Comparison of ENCODE assay signal across 16 cellular contexts in the genomic region with DNA sequence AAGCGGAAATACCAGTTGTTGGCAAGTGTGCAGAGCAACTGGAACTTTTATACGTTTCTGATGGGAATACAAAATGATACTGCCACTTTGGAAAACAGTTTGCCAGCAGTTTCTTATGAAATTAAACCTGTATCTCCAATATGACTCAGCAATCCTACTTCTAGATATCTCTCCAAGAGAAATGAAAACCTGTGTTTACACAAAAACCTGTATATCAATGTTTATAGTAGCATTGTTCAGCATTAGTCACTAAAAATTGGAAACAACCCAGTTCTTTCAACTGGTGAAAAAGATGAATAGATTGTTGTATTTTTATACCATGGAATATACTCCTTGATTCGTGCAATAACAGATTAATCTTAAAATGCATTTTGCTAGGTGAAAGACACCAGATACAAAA. TPM values are rescaled to one million over a fixed set of nuclear protein-coding genes. Genes with fewer than 3 reads are reported as not detected.
DNase-seq lines count a peak whose midpoint lies in the region; ATAC-seq and TF ChIP-seq lines count a peak whose summit lies in the region.
"Had no signal": no experiment of that assay in that cellular context is flagged by ENCODE, and none has a peak within 500 bp of the region (broad histone marks: within the 10 kb centered on the region; RNA-seq: fewer than 3 reads in every experiment).

No MANE protein-coding gene starts in this region.

- 50 to 79% (median 69%) methylated on average over 3 of the region's 3 CpGs for WGBS in heart left ventricle, 4 donors

- no peak overlapping the region for H3K4me3 ChIP-seq in heart left ventricle
- H3K4me3 ChIP-seq: MG63, prostate gland had no signal

- no peaks in the 10 kb centered on the region for H3K27me3 ChIP-seq in heart left ventricle
- H3K27me3 ChIP-seq: MG63 had no signal

- no peaks in the 10 kb centered on the region for H3K4me1 ChIP-seq in heart left ventricle
- H3K4me1 ChIP-seq: prostate gland had no signal

- H3K9me3 ChIP-seq in heart left ventricle, result no peaks in the 10 kb centered on the region
- H3K9me3 ChIP-seq: MG63, prostate gland, SK-N-SH had no signal

- intact Hi-C loops in heart left ventricle (cut with DNase I), result no loop called here

- DNase-seq in HCEC 1CT, result peak; percentile 68
- DNase-seq in RPMI7951 (ENCODE audit: low read depth), result peak; percentile 34
- DNase-seq in erythroblast (lab: John Stamatoyannopoulos, UW), result peak; percentile 32 to 43
- peak; percentile 49 for DNase-seq in renal cortical epithelial cell (ENCODE audit: low read depth)
- DNase-seq in stimulated activated CD4-positive, alpha-beta T cell treated with anti-CD3 and anti-CD28 coated beads, Interleukin-1b, Interleukin-23, amount 100 ng/mL, for 48 hours, result no peak
- DNase-seq in heart left ventricle, result no peak
- no peak for DNase-seq in hepatic stellate cell (ENCODE audit: low spot score)
- DNase-seq: activated CD4-positive, alpha-beta T cell treated with anti-CD3 and anti-CD28 coated beads, Interleukin-2, amount 50 U/mL, for 48 hours; CD4-positive, CD25-positive, alpha-beta regulatory T cell; MG63; naive B cell; NCI-H2107; NK-92 treated with Interleukin-12 subunit alpha and Interleukin-12 subunit beta, amount 100 ng/mL, for 24 hours; SK-N-SH had no signal

- no peaks in the 10 kb centered on the region for H3K36me3 ChIP-seq in heart left ventricle
- H3K36me3 ChIP-seq: MG63, prostate gland had no signal

- no peak for ATAC-seq in heart left ventricle

- H3K27ac ChIP-seq in heart left ventricle, result no peak overlapping the region
- H3K27ac ChIP-seq: prostate gland had no signal

- TF ChIP-seq POLR2A in erythroblast (IDR thresholded peaks at IDR 0.05; ENCODE audit: low read length) (no peak), heart left ventricle (IDR thresholded peaks at IDR 0.05) (no peak)

- TF ChIP-seq CTCF in heart left ventricle (IDR thresholded peaks at IDR 0.05), result no peak

RNA-seq across cellular contexts. Expression of gene ATP7A, which starts 26.8 kb away (rescaled TPM):
- 14.1 and 15.0 TPM in 2 replicates for total RNA-seq in RPMI7951 (2014; rRNA removed; shearing (Covaris generic))
- total RNA-seq in renal cortical epithelial cell (6.6 and 14.1 TPM in 2 replicates), heart left ventricle (1 to 10 TPM; 4.4 to 9.3 (median 5.8) TPM)
- 1 to 10 TPM; 1.4 to 2.9 TPM for polyA plus RNA-seq in heart left ventricle

RNA-seq across cellular contexts. Expression of gene PGAM4, which starts 32.1 kb away (rescaled TPM):
- not detected in 2 replicates for total RNA-seq in RPMI7951 (2014; rRNA removed; shearing (Covaris generic))
- not detected in 2 replicates for total RNA-seq in renal cortical epithelial cell
- total RNA-seq in heart left ventricle, result not detected
- under 1 TPM in 1 of 2 donors, not detected in 1; 0.19 TPM for polyA plus RNA-seq in heart left ventricle
- total RNA-seq: CD4-positive, CD25-positive, alpha-beta regulatory T cell; prostate gland; temporal lobe had no signal
- polyA plus RNA-seq: CD4-positive, CD25-positive, alpha-beta regulatory T cell; SK-N-SH had no signal

RNA-seq across cellular contexts. Expression of gene COX7B, which starts 38.0 kb away (rescaled TPM):
- 915 and 1,058 TPM in 2 replicates for total RNA-seq in RPMI7951 (2014; rRNA removed; shearing (Covaris generic))
- 694 and 695 TPM in 2 replicates for total RNA-seq in renal cortical epithelial cell
- total RNA-seq in heart left ventricle, result 1,000 to 10,000 TPM in 8 of 9 donors, 100 to 1,000 TPM in 1; 815 to 2,958 (median 1,377) TPM
- polyA plus RNA-seq in heart left ventricle, result 1,000 to 10,000 TPM; 2,480 to 8,827 TPM

RNA-seq across cellular contexts. Expression of gene MAGT1, which starts 42.1 kb away (rescaled TPM):
- 130 and 164 TPM in 2 replicates for total RNA-seq in RPMI7951 (2014; rRNA removed; shearing (Covaris generic))
- total RNA-seq in renal cortical epithelial cell (115 and 150 TPM in 2 replicates), heart left ventricle (10 to 100 TPM; 41.6 to 75.7 (median 56.3) TPM)
- 10 to 100 TPM; 17.4 to 77.2 TPM for polyA plus RNA-seq in heart left ventricle

Comparison
In these comparisons a context has a peak if more than half of its experiments do, and no peak if none do; other contexts are left out.
1. DNase-seq: peak in HCEC 1CT (single experiment), RPMI7951 (single experiment), erythroblast (2 of 2) and renal cortical epithelial cell (single experiment); none in stimulated activated CD4-positive, alpha-beta T cell treated with anti-CD3 and anti-CD28 coated beads, Interleukin-1b, Interleukin-23, amount 100 ng/mL, for 48 hours (single experiment), heart left ventricle (0 of 5) and hepatic stellate cell (single experiment).